ENCODE assay signal across 1 cellular context in genomic region chr3:50600841-50601591, GRCh38.
TF ChIP-seq lines count a peak whose summit lies in the region.

No MANE protein-coding gene starts in this region.

TF ChIP-seq in HepG2, 621 proteins besides CTCF, POLR2A, EP300 and RAD21 (continued from another document and continues in another):
- no peak for TF ChIP-seq ZBTB49 (CRISPR knock-in tag; IDR thresholded peaks at IDR 0.05; ENCODE audit: borderline replicate concordance)
- TF ChIP-seq IRF2 (CRISPR knock-in tag; IDR thresholded peaks at IDR 0.05): peak; percentile 47; the same call in 1 of the 2 replicates
- no peak for TF ChIP-seq PRDM4 (CRISPR knock-in tag; IDR thresholded peaks at IDR 0.05; ENCODE audit: borderline replicate concordance)
- no peak; the same call in 1 of the 2 replicates for TF ChIP-seq ZSCAN25 (CRISPR knock-in tag; IDR thresholded peaks at IDR 0.05)
- peak; percentile 80 for TF ChIP-seq SP5 (CRISPR knock-in tag; IDR thresholded peaks at IDR 0.05; ENCODE audit: borderline replicate concordance, low read depth)
- no peak for TF ChIP-seq CREBL2 (CRISPR knock-in tag; IDR thresholded peaks at IDR 0.05; ENCODE audit: borderline replicate concordance)
- TF ChIP-seq ZNF644 (CRISPR knock-in tag; IDR thresholded peaks at IDR 0.05; ENCODE audit: low read depth): peak; percentile 53; the same call in 1 of the 2 replicates
- no peak for TF ChIP-seq ZNF674 (CRISPR knock-in tag; IDR thresholded peaks at IDR 0.05; ENCODE audit: low read depth)
- TF ChIP-seq ELF4 (CRISPR knock-in tag; IDR thresholded peaks at IDR 0.05; ENCODE audit: borderline replicate concordance): 0 out of 2 replicates have a peak, but pooled peaks have one; percentile 39
- TF ChIP-seq ZFP82 (CRISPR knock-in tag; IDR thresholded peaks at IDR 0.05; ENCODE audit: borderline replicate concordance): peak; percentile 93
- no peak for TF ChIP-seq ZNF354B (CRISPR knock-in tag; IDR thresholded peaks at IDR 0.05)
- TF ChIP-seq DDIT3 (CRISPR knock-in tag; IDR thresholded peaks at IDR 0.05): no peak
- no peak for TF ChIP-seq NFE2 (CRISPR knock-in tag; IDR thresholded peaks at IDR 0.05)
- TF ChIP-seq NFYB (CRISPR knock-in tag; IDR thresholded peaks at IDR 0.05): peak; percentile 34; the same call in 1 of the 2 replicates
- TF ChIP-seq GFI1 (CRISPR knock-in tag; IDR thresholded peaks at IDR 0.05; ENCODE audit: borderline replicate concordance): peak; percentile 79; the same call in 1 of the 2 replicates
- TF ChIP-seq ARNT2 (CRISPR knock-in tag; IDR thresholded peaks at IDR 0.05; ENCODE audit: low read depth): peak; percentile 86; the same call in 1 of the 2 replicates
- TF ChIP-seq NKX3-1 (CRISPR knock-in tag; IDR thresholded peaks at IDR 0.05): no peak
- peak; percentile 77 for TF ChIP-seq HNF4A (CRISPR knock-in tag; IDR thresholded peaks at IDR 0.05)
- TF ChIP-seq ZNF569 (CRISPR knock-in tag; IDR thresholded peaks at IDR 0.05; ENCODE audit: borderline replicate concordance): no peak
- no peak for TF ChIP-seq HMGA1 (CRISPR knock-in tag; conservative IDR thresholded peaks at IDR 0.05)
- no peak for TF ChIP-seq ZNF850 (CRISPR knock-in tag; conservative IDR thresholded peaks at IDR 0.05)
- TF ChIP-seq ZNF839 (CRISPR knock-in tag; IDR thresholded peaks at IDR 0.05; ENCODE audit: borderline replicate concordance): no peak
- no peak for TF ChIP-seq MNT (IDR thresholded peaks at IDR 0.05)
- no peak for TF ChIP-seq ZNF776 (CRISPR knock-in tag; IDR thresholded peaks at IDR 0.05)
- TF ChIP-seq TCF12 (IDR thresholded peaks at IDR 0.05): no peak
- peak; percentile 42; the same call in 1 of the 2 replicates for TF ChIP-seq TCF12 (CRISPR knock-in tag; IDR thresholded peaks at IDR 0.05)
- TF ChIP-seq RERE (CRISPR knock-in tag; IDR thresholded peaks at IDR 0.05; ENCODE audit: low read depth): peak; percentile 76
- TF ChIP-seq ZNF256 (CRISPR knock-in tag; conservative IDR thresholded peaks at IDR 0.05): no peak
- TF ChIP-seq TGIF2 (CRISPR knock-in tag; IDR thresholded peaks at IDR 0.05): no peak
- peak; percentile 81 for TF ChIP-seq ZNF574 (CRISPR knock-in tag; IDR thresholded peaks at IDR 0.05)
- TF ChIP-seq YEATS4 (CRISPR knock-in tag; IDR thresholded peaks at IDR 0.05; ENCODE audit: borderline replicate concordance): no peak; the same call in 1 of the 2 replicates
- no peak for TF ChIP-seq ZNF383 (CRISPR knock-in tag; IDR thresholded peaks at IDR 0.05; ENCODE audit: borderline replicate concordance)
- TF ChIP-seq ZXDC (CRISPR knock-in tag; IDR thresholded peaks at IDR 0.05): no peak; the same call in 1 of the 2 replicates
- TF ChIP-seq NRL (CRISPR knock-in tag; IDR thresholded peaks at IDR 0.05; ENCODE audit: borderline replicate concordance): peak; percentile 76; the same call in 1 of the 2 replicates
- TF ChIP-seq ASH2L (IDR thresholded peaks at IDR 0.05; ENCODE audit: insufficient read length, low read depth, low read length): peak; percentile 40
- TF ChIP-seq SIX1 (CRISPR knock-in tag; IDR thresholded peaks at IDR 0.05; ENCODE audit: borderline replicate concordance): no peak
- no peak for TF ChIP-seq FOSL1 (CRISPR knock-in tag; IDR thresholded peaks at IDR 0.05; ENCODE audit: borderline replicate concordance)
- TF ChIP-seq ZNF274 (CRISPR knock-in tag; IDR thresholded peaks at IDR 0.05): no peak
- TF ChIP-seq CREM (IDR thresholded peaks at IDR 0.05): peak; percentile 64
- no peak for TF ChIP-seq CREM (CRISPR knock-in tag; IDR thresholded peaks at IDR 0.05)
- no peak for TF ChIP-seq ZBTB39 (CRISPR knock-in tag; IDR thresholded peaks at IDR 0.05)
- TF ChIP-seq ZNF576 (CRISPR knock-in tag; IDR thresholded peaks at IDR 0.05): no peak
